Comparison of ENCODE assay signal across 8 cellular contexts in genomic region chr14:53180272-53181221, GRCh38. TPM values are rescaled to one million over a fixed set of nuclear protein-coding genes. Genes with fewer than 3 reads are reported as not detected.
A peak's percentile ranks its signal among the peaks of the same experiment; 100 is the strongest.
DNase-seq lines count a peak whose midpoint lies in the region; ATAC-seq and TF ChIP-seq lines count a peak whose summit lies in the region.

No MANE protein-coding gene starts in this region.

- H3K9me3 ChIP-seq in A673 (ENCODE audit: low read depth, low read length, poor library complexity, severe bottlenecking) (no peaks in the 10 kb centered on the region), HCT116 (ENCODE audit: control insufficient read depth in 1 of 2, insufficient read depth in 1 of 2, low read depth in 1 of 2, low read length in 2 of 2) (no peaks in the 10 kb centered on the region), suprapubic skin (no peaks in the 10 kb centered on the region)

- TF ChIP-seq RAD21 in HCT116 (IDR thresholded peaks at IDR 0.05; ENCODE audit: low read depth) = peak; percentile 36; the same call in 1 of the 2 replicates

- no peaks in the 10 kb centered on the region for H4K20me1 ChIP-seq in HCT116 (ENCODE audit: insufficient read depth)

- H3K4me2 ChIP-seq in HCT116 (ENCODE audit: low read length) = peak overlapping the region; percentile 56

- peak; percentile 54 for TF ChIP-seq CTCF in A673 (conservative IDR thresholded peaks at IDR 0.05; ENCODE audit: low read depth, low read length)
- TF ChIP-seq CTCF in HCT116 (IDR thresholded peaks at IDR 0.05 in 2 of 3, conservative IDR thresholded peaks at IDR 0.05 in 1 of 3; ENCODE audit: borderline replicate concordance in 1 of 3, insufficient read depth in 1 of 3, low read depth in 2 of 3, low read length in 2 of 3) = peak; percentile 47 to 64 (median 59); a peak in 5 of 6 replicates
- TF ChIP-seq CTCF in suprapubic skin (IDR thresholded peaks at IDR 0.05) = no peak

- no peaks in the 10 kb centered on the region for H3K79me2 ChIP-seq in HCT116 (ENCODE audit: insufficient read depth, low read length)

- H3K9ac ChIP-seq in HCT116 (ENCODE audit: low read length) = no peak overlapping the region

- peak overlapping the region; percentile 60 for H2AFZ ChIP-seq in HCT116 (ENCODE audit: low read depth, low read length, poor library complexity, severe bottlenecking)

- DNase-seq in A673 (ENCODE audit: low spot score) = peak; percentile 58
- DNase-seq in HCT116 (ENCODE audit: low read depth, low spot score) = peak; percentile 76
- DNase-seq in activated CD4-positive, alpha-beta T cell treated with anti-CD3 and anti-CD28 coated beads, Interleukin-2, amount 50 U/mL, for 48 hours = peak; percentile 35 to 49
- DNase-seq in iPS DF 19.7 (ENCODE audit: low read depth, low spot score) = peak; percentile 81
- DNase-seq in 8988T = no peak
- DNase-seq in suprapubic skin (ENCODE audit: low spot score in 2 of 2) = no peak

- RAD21 ChIA-PET in HCT116 (lab: Charles Lee; ENCODE audit: low non-redundant PET in 1 of 2, low total read pairs in 2 of 2, uncharacterized antibody in 2 of 2, unreplicated experiment in 2 of 2) = no interaction called here

- H3K4me3 ChIP-seq in A673 (ENCODE audit: low read depth, low read length, poor library complexity, severe bottlenecking) = no peak overlapping the region
- H3K4me3 ChIP-seq in HCT116 (replicated peaks in 1 of 2; ENCODE audit: low read depth in 1 of 2, low read length in 2 of 2) = peak overlapping the region in 1 of 2 experiments; percentile 10; a peak in 1 of 4 replicates
- no peak overlapping the region for H3K4me3 ChIP-seq in suprapubic skin

- BruUV-seq in A673 (replicated peaks; lab: Mats Ljungman, UMichigan) (no TSS peak), HCT116 (replicated peaks; lab: Mats Ljungman, UMichigan) (no TSS peak)

- intact Hi-C loops in A673 (cut with micrococcal nuclease; ENCODE audit: unreplicated experiment) = no loop called here
- intact Hi-C loops in HCT116 (cut with micrococcal nuclease) = loop anchor here (1.0 kb wide), 1 partner anchor 37 kb away; no protein-coding TSS in a partner anchor

- H3K9me2 ChIP-seq in HCT116 (ENCODE audit: insufficient read depth) = no peaks in the 10 kb centered on the region

- H3K27me3 ChIP-seq in A673 (replicated peaks; ENCODE audit: insufficient read depth, low read depth, low read length, poor library complexity) (no peaks in the 10 kb centered on the region), HCT116 (ENCODE audit: insufficient read depth, low read length) (no peaks in the 10 kb centered on the region), suprapubic skin (no peaks in the 10 kb centered on the region)

- POLR2A ChIA-PET in A673 (lab: Charles Lee; ENCODE audit: low non-redundant PET) = no interaction called here
- POLR2A ChIA-PET in HCT116 (lab: Charles Lee) = no interaction called here

- TF ChIP-seq EP300 in suprapubic skin (IDR thresholded peaks at IDR 0.05) = no peak

- H3K27ac ChIP-seq in A673 (ENCODE audit: low read depth, low read length, poor library complexity, severe bottlenecking) = no peak overlapping the region
- H3K27ac ChIP-seq in HCT116 (ENCODE audit: low read depth, low read length) = no peak overlapping the region
- no peak overlapping the region for H3K27ac ChIP-seq in suprapubic skin

- peak; percentile 92 for ATAC-seq in HCT116
- ATAC-seq in GM18870 (IDR thresholded peaks at IDR 0.05; ENCODE audit: unreplicated experiment) = no peak
- ATAC-seq in HG03469 (IDR thresholded peaks at IDR 0.05; ENCODE audit: unreplicated experiment) = no peak

- H3K4me1 ChIP-seq in A673 (ENCODE audit: insufficient read depth, low read length, poor library complexity, severe bottlenecking) = peaks cover 9% of the 10 kb centered on the region
- peaks cover 17 to 36% of the 10 kb centered on the region in 2 experiments for H3K4me1 ChIP-seq in HCT116 (ENCODE audit: control insufficient read depth in 1 of 2, insufficient read depth in 2 of 2, low read length in 2 of 2)
- no peaks in the 10 kb centered on the region for H3K4me1 ChIP-seq in suprapubic skin

- WGBS in suprapubic skin = 88% methylated on average over 13 of the region's 13 CpGs

- CTCF ChIA-PET in A673 (lab: Charles Lee) (no interaction called here), HCT116 (lab: Charles Lee) (interaction anchor here (0.9 to 1.6 kb wide), 4 partner anchors 9 to 37 kb away, joined by 3 to 6 read pairs (median 4); no protein-coding TSS in a partner anchor)

- H3K36me3 ChIP-seq in A673 (ENCODE audit: insufficient read depth, low read length, poor library complexity, severe bottlenecking) = no peaks in the 10 kb centered on the region
- H3K36me3 ChIP-seq in HCT116 (ENCODE audit: control insufficient read depth in 1 of 2, insufficient read depth in 2 of 2, low read length in 2 of 2) = no peaks in the 10 kb centered on the region
- no peaks in the 10 kb centered on the region for H3K36me3 ChIP-seq in suprapubic skin

- no peak for TF ChIP-seq POLR2A in HCT116 (IDR thresholded peaks at IDR 0.05; ENCODE audit: borderline replicate concordance, extremely low read depth, insufficient read depth, insufficient read length)
- no peak for TF ChIP-seq POLR2A in suprapubic skin (IDR thresholded peaks at IDR 0.05)

TF ChIP-seq in HCT116, 20 proteins besides CTCF, POLR2A, EP300 and RAD21:
- no peak for TF ChIP-seq ZBTB33 (IDR thresholded peaks at IDR 0.05; ENCODE audit: extremely low read depth, insufficient replicate concordance, low read length)
- TF ChIP-seq ZFX (IDR thresholded peaks at IDR 0.05) = no peak
- no peak for TF ChIP-seq ZNF274 (IDR thresholded peaks at IDR 0.05; ENCODE audit: low read depth, low read length)
- TF ChIP-seq REST (IDR thresholded peaks at IDR 0.05; ENCODE audit: low read depth) = no peak
- TF ChIP-seq SP1 (IDR thresholded peaks at IDR 0.05; ENCODE audit: low read depth) = no peak
- TF ChIP-seq EZH2phosphoT487 (IDR thresholded peaks at IDR 0.05; ENCODE audit: borderline replicate concordance) = no peak

RNA-seq across cellular contexts. Expression of gene DDHD1, which starts 27.4 kb away (rescaled TPM):
- total RNA-seq in A673 (2021) (17.8 and 21.9 TPM in 2 replicates), HCT116 (2021; ENCODE audit: unreplicated experiment) (26.9 TPM), suprapubic skin (10 to 100 TPM; 10.1 to 25.3 (median 14.7) TPM)
- 4.4 and 5.8 TPM in 2 replicates for polyA plus RNA-seq in HCT116 (2012)

Comparison
In these comparisons a context has a peak if more than half of its experiments do, and no peak if none do; other contexts are left out.
1. DNase-seq: peak in A673 (single experiment), HCT116 (single experiment), activated CD4-positive, alpha-beta T cell treated with anti-CD3 and anti-CD28 coated beads, Interleukin-2, amount 50 U/mL, for 48 hours (2 of 2) and iPS DF 19.7 (single experiment); none in 8988T (single experiment) and suprapubic skin (0 of 2).
2. CTCF ChIP-seq: peak in A673 (single experiment) and HCT116 (3 of 3); none in suprapubic skin (0 of 2).